8 cellular contexts compared by ENCODE assay signal in the genomic region with DNA sequence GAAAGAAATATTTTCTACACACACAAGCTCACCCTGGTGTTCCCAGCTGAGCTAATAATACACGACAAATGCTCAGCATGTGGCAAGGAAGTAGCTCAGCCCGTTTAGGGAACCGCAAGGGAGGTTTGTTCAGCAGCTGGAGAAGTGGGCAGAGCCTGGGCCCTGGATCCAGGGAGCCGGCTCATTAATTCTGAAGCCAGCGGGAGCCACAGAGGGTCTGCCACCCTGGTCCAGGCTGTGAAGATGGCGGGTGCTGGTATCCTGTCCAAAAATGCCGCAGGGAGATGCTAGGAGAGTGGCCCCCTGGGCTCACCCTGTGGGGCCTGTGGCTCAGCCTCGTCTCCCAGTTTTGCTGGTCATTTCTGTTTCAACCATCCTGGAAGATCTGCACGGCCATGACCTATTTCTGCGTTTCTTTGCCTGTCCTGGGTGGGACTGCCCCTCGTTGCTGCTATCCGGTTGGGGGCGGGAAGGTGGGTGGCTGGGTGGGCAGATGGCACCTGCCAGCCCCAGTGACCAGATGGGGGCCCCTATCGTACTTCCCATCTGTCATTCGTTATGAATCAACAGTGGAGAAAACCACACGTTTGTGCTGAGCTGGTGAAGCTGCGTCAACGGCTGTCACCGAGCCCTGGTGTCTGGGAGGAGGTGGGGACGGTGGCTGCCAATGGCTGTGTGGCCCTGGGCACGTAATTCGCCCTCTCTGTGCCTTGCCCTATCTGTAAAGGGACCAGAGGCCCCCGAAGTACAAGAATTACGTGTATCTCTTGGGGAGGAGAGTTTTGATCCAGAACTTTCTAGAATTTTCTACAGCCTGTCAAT. TPM values are rescaled to one million over a fixed set of nuclear protein-coding genes. Genes with fewer than 3 reads are reported as not detected.
A peak's percentile ranks its signal among the peaks of the same experiment; 100 is the strongest.
DNase-seq lines count a peak whose midpoint lies in the region; ATAC-seq lines count a peak whose summit lies in the region.

No MANE protein-coding gene starts in this region.

- H3K36me3 ChIP-seq in SJCRH30: no peaks in the 10 kb centered on the region

- peak; percentile 69 to 77 for DNase-seq in SJCRH30
- peak; percentile 85 for DNase-seq in activated naive CD4-positive, alpha-beta T cell treated with Interleukin-2 at 50 U/mL for 16 hours
- peak; percentile 12 for DNase-seq in kidney glomerular epithelial cell (lab: John Stamatoyannopoulos, UW)
- peak; percentile 64 for DNase-seq in stimulated activated CD8-positive, alpha-beta memory T cell treated with anti-CD3 and anti-CD28 coated beads, Interleukin-12 subunit alpha, Interleukin-12 subunit beta, amount 100 ng/mL, for 4 hours (ENCODE audit: low read depth)
- no peak for DNase-seq in nucleus accumbens (lab: John Stamatoyannopoulos, UW)
- no peak for DNase-seq in NCI-H1930 (lab: John Stamatoyannopoulos, UW)

- H3K27ac ChIP-seq in SJCRH30: peak overlapping the region; percentile 53

- peaks cover 13% of the 10 kb centered on the region for H3K4me1 ChIP-seq in SJCRH30

- H3K9me3 ChIP-seq in SJCRH30 (replicated peaks): no peaks in the 10 kb centered on the region

- ATAC-seq in GM18508 (IDR thresholded peaks at IDR 0.05; ENCODE audit: insufficient read depth, unreplicated experiment): peak; percentile 42
- peak; percentile 49 for ATAC-seq in HG03457 (IDR thresholded peaks at IDR 0.05; ENCODE audit: unreplicated experiment)

- H3K27me3 ChIP-seq in SJCRH30: no peaks in the 10 kb centered on the region

- peak overlapping the region; percentile 32 for H3K4me3 ChIP-seq in SJCRH30

RNA-seq across cellular contexts. Expression of gene GNA15, which starts 2.7 kb away (rescaled TPM):
- 0.13 and 0.59 TPM in 2 replicates for total RNA-seq in SJCRH30 (2014; rRNA removed; shearing (Covaris generic))

RNA-seq across cellular contexts. Expression of gene GNA11, which starts 39.0 kb away (rescaled TPM):
- total RNA-seq in SJCRH30 (2014; rRNA removed; shearing (Covaris generic)): 35.8 and 40.1 TPM in 2 replicates

RNA-seq across cellular contexts. Expression of gene S1PR4, which starts 45.4 kb away (rescaled TPM):
- total RNA-seq in SJCRH30 (2014; rRNA removed; shearing (Covaris generic)): not detected in 2 replicates

RNA-seq across cellular contexts. Expression of gene NCLN, which starts 52.5 kb away (rescaled TPM):
- 39.8 and 41.8 TPM in 2 replicates for total RNA-seq in SJCRH30 (2014; rRNA removed; shearing (Covaris generic))

Comparison
In these comparisons a context has a peak if more than half of its experiments do, and no peak if none do; other contexts are left out.
1. DNase-seq: peak in SJCRH30 (2 of 2), activated naive CD4-positive, alpha-beta T cell treated with Interleukin-2 at 50 U/mL for 16 hours (single experiment), kidney glomerular epithelial cell (single experiment) and stimulated activated CD8-positive, alpha-beta memory T cell treated with anti-CD3 and anti-CD28 coated beads, Interleukin-12 subunit alpha, Interleukin-12 subunit beta, amount 100 ng/mL, for 4 hours (single experiment); none in nucleus accumbens (0 of 56) and NCI-H1930 (0 of 2).